Comparison of ENCODE assay signal across 14 cellular contexts in the genomic region with DNA sequence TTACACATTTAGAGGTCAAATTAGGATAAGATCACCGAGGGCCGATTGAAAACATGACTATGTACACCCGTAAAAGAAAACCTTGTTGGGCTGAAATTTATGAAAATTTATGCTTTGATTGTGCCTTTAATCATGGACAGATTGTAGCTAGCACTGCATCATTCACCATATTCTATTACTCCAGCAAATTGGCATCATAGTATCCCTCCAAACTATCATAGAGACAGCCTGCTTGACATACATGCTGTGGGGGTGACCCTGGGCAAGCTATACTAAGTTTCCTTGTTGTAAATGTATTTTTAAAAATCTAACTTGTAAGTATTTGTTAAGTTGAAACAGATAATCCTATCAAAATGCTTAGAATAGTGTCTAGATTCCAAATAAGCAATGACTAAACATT.
A peak's percentile ranks its signal among the peaks of the same experiment; 100 is the strongest.
DNase-seq lines count a peak whose midpoint lies in the region; TF ChIP-seq lines count a peak whose summit lies in the region.
"Had no signal": no experiment of that assay in that cellular context is flagged by ENCODE, and none has a peak within 500 bp of the region (broad histone marks: within the 10 kb centered on the region; RNA-seq: fewer than 3 reads in every experiment).

No MANE protein-coding gene starts in this region.

- CTCF ChIA-PET in CD4-positive, alpha-beta memory T cell (lab: Charles Lee; ENCODE audit: partially characterized antibody), result interaction anchor here (0.9 to 4.3 kb wide), 8 partner anchors 8 to 937 kb away, joined by 3 to 54 read pairs (median 14); a partner anchor contains a TSS

- no peak overlapping the region for H3K4me2 ChIP-seq in neural cell (ENCODE audit: low read length)

- peaks cover 0 to 8% of the 10 kb centered on the region in 2 donors for H3K36me3 Mint-ChIP-seq in CD4-positive, alpha-beta memory T cell
- H3K36me3 Mint-ChIP-seq in activated T-helper 2 cell treated with anti-CD3 and anti-CD28 coated beads, Interferon-gamma antibody, Interleukin-2, Interleukin-4, amounts not matched to agents 10 μg/mL and 5 μg/mL and 100 μg/mL, durations not matched to agents 14 hours and 24 hours and 36 hours (ENCODE audit: low read depth), result no peaks in the 10 kb centered on the region

- H3F3A ChIP-seq in neural cell (ENCODE audit: insufficient read depth, low read length, poor library complexity, severe bottlenecking), result peaks cover 10% of the 10 kb centered on the region

- peaks cover 3% of the 10 kb centered on the region for H4K20me1 ChIP-seq in neural cell (ENCODE audit: insufficient read depth)

- no peaks in the 10 kb centered on the region for H3K36me3 ChIP-seq in CD4-positive, alpha-beta memory T cell (ENCODE audit: insufficient read depth, low read length)
- H3K36me3 ChIP-seq in HUES6 (ENCODE audit: control insufficient read depth, insufficient read depth, low read length), result no peaks in the 10 kb centered on the region
- no peaks in the 10 kb centered on the region for H3K36me3 ChIP-seq in neural cell (ENCODE audit: insufficient read depth, low read length)
- no peaks in the 10 kb centered on the region for H3K36me3 ChIP-seq in vagina
- H3K36me3 ChIP-seq: WERI-Rb-1 had no signal

- H3K79me2 ChIP-seq in neural cell (replicated peaks; ENCODE audit: insufficient read depth, low read length), result peaks cover 17% of the 10 kb centered on the region

- peaks cover 0 to 4% (median 0%) of the 10 kb centered on the region in 8 donors for H3K9me3 Mint-ChIP-seq in CD4-positive, alpha-beta memory T cell
- H3K9me3 Mint-ChIP-seq in activated T-helper 2 cell treated with anti-CD3 and anti-CD28 coated beads, Interferon-gamma antibody, Interleukin-2, Interleukin-4, amounts not matched to agents 10 μg/mL and 5 μg/mL and 100 μg/mL, durations not matched to agents 14 hours and 24 hours and 36 hours, result no peaks in the 10 kb centered on the region

- no peak for TF ChIP-seq CTCF in neural cell (IDR thresholded peaks at IDR 0.05; ENCODE audit: poor library complexity, severe bottlenecking)
- no peak for TF ChIP-seq CTCF in vagina (IDR thresholded peaks at IDR 0.05)

- no peaks in the 10 kb centered on the region for H3K9me2 ChIP-seq in neural cell (ENCODE audit: insufficient read depth, low read length)

- peaks cover 20 to 42% (median 24%) of the 10 kb centered on the region in 4 donors for H3K4me1 Mint-ChIP-seq in CD4-positive, alpha-beta memory T cell
- H3K4me1 Mint-ChIP-seq in activated T-helper 2 cell treated with anti-CD3 and anti-CD28 coated beads, Interferon-gamma antibody, Interleukin-2, Interleukin-4, amounts not matched to agents 10 μg/mL and 5 μg/mL and 100 μg/mL, durations not matched to agents 14 hours and 24 hours and 36 hours (ENCODE audit: low read depth), result peaks cover 48% of the 10 kb centered on the region

- H3K4me3 ChIP-seq in CD4-positive, alpha-beta memory T cell (ENCODE audit: low read length in 2 of 2), result no peak overlapping the region
- H3K4me3 ChIP-seq in HUES6 (ENCODE audit: low read depth, low read length) (no peak overlapping the region), neural cell (ENCODE audit: low read length) (peak overlapping the region; percentile 84), vagina (no peak overlapping the region)

- intact Hi-C loops in CD4-positive, alpha-beta memory T cell (cut with micrococcal nuclease), result loop anchor here (1.0 to 2.0 kb wide), 8 partner anchors 7 to 95 kb away; a partner anchor contains a TSS
- intact Hi-C loops in activated T-helper 2 cell treated with anti-CD3 and anti-CD28 coated beads, Interferon-gamma antibody, Interleukin-2, Interleukin-4, amounts not matched to agents 10 μg/mL and 5 μg/mL and 100 μg/mL, durations not matched to agents 14 hours and 24 hours and 36 hours (cut with micrococcal nuclease), result loop anchor here (2.0 to 10.0 kb wide), 3 partner anchors 31 to 1645 kb away; a partner anchor contains a TSS
- intact Hi-C loops in vagina (cut with DNase I), result no loop called here

- TF ChIP-seq RAD21 in neural cell (conservative IDR thresholded peaks at IDR 0.05), result no peak

- H3K4me1 ChIP-seq in CD4-positive, alpha-beta memory T cell (ENCODE audit: insufficient read depth, low read length), result peaks cover 30% of the 10 kb centered on the region
- peaks cover 25% of the 10 kb centered on the region for H3K4me1 ChIP-seq in HUES6 (ENCODE audit: control insufficient read depth, insufficient read depth, low read length)
- peaks cover 28% of the 10 kb centered on the region for H3K4me1 ChIP-seq in vagina

- H3K27ac Mint-ChIP-seq in CD4-positive, alpha-beta memory T cell, result peak overlapping the region in 6 of 7 donors; percentile 56 to 99 (median 90)
- peak overlapping the region; percentile 93 for H3K27ac Mint-ChIP-seq in activated T-helper 2 cell treated with anti-CD3 and anti-CD28 coated beads, Interferon-gamma antibody, Interleukin-2, Interleukin-4, amounts not matched to agents 10 μg/mL and 5 μg/mL and 100 μg/mL, durations not matched to agents 14 hours and 24 hours and 36 hours

- TF ChIP-seq EP300 in neural cell (conservative IDR thresholded peaks at IDR 0.05; ENCODE audit: poor library complexity, severe bottlenecking), result no peak

- no peak overlapping the region for H3K27ac ChIP-seq in CD4-positive, alpha-beta memory T cell (ENCODE audit: low read depth, low read length)
- peak overlapping the region; percentile 91 for H3K27ac ChIP-seq in HUES6 (ENCODE audit: low read depth, low read length)
- peak overlapping the region; percentile 91 for H3K27ac ChIP-seq in neural cell (ENCODE audit: low read length)
- H3K27ac ChIP-seq in vagina, result no peak overlapping the region
- H3K27ac ChIP-seq: WERI-Rb-1 had no signal

- no peak overlapping the region for H3K4me3 Mint-ChIP-seq in CD4-positive, alpha-beta memory T cell
- H3K4me3 Mint-ChIP-seq in activated T-helper 2 cell treated with anti-CD3 and anti-CD28 coated beads, Interferon-gamma antibody, Interleukin-2, Interleukin-4, amounts not matched to agents 10 μg/mL and 5 μg/mL and 100 μg/mL, durations not matched to agents 14 hours and 24 hours and 36 hours (ENCODE audit: low read depth), result no peak overlapping the region

- H3K27me3 ChIP-seq in CD4-positive, alpha-beta memory T cell (ENCODE audit: insufficient read depth, low read length), result no peaks in the 10 kb centered on the region
- H3K27me3 ChIP-seq in HUES6 (ENCODE audit: control insufficient read depth, insufficient read depth, low read length) (no peaks in the 10 kb centered on the region), neural cell (ENCODE audit: insufficient read depth, low read depth, low read length) (no peaks in the 10 kb centered on the region), vagina (no peaks in the 10 kb centered on the region)

- no peak for DNase-seq in CD4-positive, alpha-beta memory T cell
- no peak for DNase-seq in activated T-helper 2 cell treated with anti-CD3 and anti-CD28 coated beads, Interferon-gamma antibody, Interleukin-2, Interleukin-4, amounts not matched to agents 10 μg/mL and 5 μg/mL and 100 μg/mL, durations not matched to agents 14 hours and 24 hours and 36 hours (ENCODE audit: low spot score)
- DNase-seq in NCI-H146 treated with DMSO at 0.1 percent for 48 hours (lab: John Stamatoyannopoulos, UW; ENCODE audit: unreplicated experiment) (no peak), NCI-H1105 (lab: John Stamatoyannopoulos, UW) (no peak), vagina (ENCODE audit: extremely low spot score in 2 of 2) (no peak)
- DNase-seq: activated effector memory CD4-positive, alpha-beta T cell treated with Interleukin-2 at 50 U/mL for 16 hours; DMS79; midbrain; NCI-H1417 treated with DMSO at 0.1 percent for 48 hours; NCI-H526 treated with DMSO at 0.1 percent for 48 hours; SHP77 treated with DMSO at 0.1 percent for 48 hours; WERI-Rb-1 had no signal

- peaks cover 0 to 2% of the 10 kb centered on the region in 2 donors for H3K27me3 Mint-ChIP-seq in CD4-positive, alpha-beta memory T cell
- H3K27me3 Mint-ChIP-seq in activated T-helper 2 cell treated with anti-CD3 and anti-CD28 coated beads, Interferon-gamma antibody, Interleukin-2, Interleukin-4, amounts not matched to agents 10 μg/mL and 5 μg/mL and 100 μg/mL, durations not matched to agents 14 hours and 24 hours and 36 hours (ENCODE audit: low read depth), result no peaks in the 10 kb centered on the region

- no peak for TF ChIP-seq POLR2A in vagina (IDR thresholded peaks at IDR 0.05)

- POLR2A ChIA-PET in CD4-positive, alpha-beta memory T cell (lab: Charles Lee; ENCODE audit: partially characterized antibody), result interaction anchor here (0.7 to 25.6 kb wide), 17 partner anchors 6 to 1704 kb away, joined by 5 to 2476 read pairs (median 15); a partner anchor contains a TSS

- H2AFZ ChIP-seq in neural cell (ENCODE audit: low read depth, low read length), result no peak overlapping the region

- H3K9ac ChIP-seq in HUES6 (ENCODE audit: low read length) (peak overlapping the region; percentile 95), neural cell (ENCODE audit: low read length) (no peak overlapping the region)

- no peaks in the 10 kb centered on the region for H3K9me3 ChIP-seq in CD4-positive, alpha-beta memory T cell (ENCODE audit: control insufficient read depth in 1 of 2, low read length in 2 of 2)
- H3K9me3 ChIP-seq in HUES6 (ENCODE audit: control insufficient read depth, insufficient read depth, low read depth, low read length) (no peaks in the 10 kb centered on the region), neural cell (ENCODE audit: low read length) (no peaks in the 10 kb centered on the region), vagina (no peaks in the 10 kb centered on the region)

TF ChIP-seq in neural cell, 6 proteins besides CTCF, POLR2A, EP300 and RAD21 (continues in another document):
- no peak for TF ChIP-seq MXI1 (conservative IDR thresholded peaks at IDR 0.05; ENCODE audit: poor library complexity, severe bottlenecking)

Comparison
In these comparisons a context has a peak if more than half of its experiments do, and no peak if none do; other contexts are left out.
1. H3K27ac ChIP-seq: peak in HUES6 (single experiment) and neural cell (single experiment); none in CD4-positive, alpha-beta memory T cell (single experiment) and vagina (single experiment).